Comparison of ENCODE assay signal across 15 cellular contexts in genomic region chr5:66830636-66831035, GRCh38.
DNase-seq lines count a peak whose midpoint lies in the region; ATAC-seq, FAIRE-seq and TF ChIP-seq lines count a peak whose summit lies in the region.
"Had no signal": no experiment of that assay in that cellular context is flagged by ENCODE, and none has a peak within 500 bp of the region (broad histone marks: within the 10 kb centered on the region; RNA-seq: fewer than 3 reads in every experiment).

No MANE protein-coding gene starts in this region.

- intact Hi-C loops in left ventricle myocardium inferior (cut with micrococcal nuclease) = no loop called here
- intact Hi-C loops in Right ventricle myocardium superior (cut with DNase I) = no loop called here
- intact Hi-C loops in endothelial cell of umbilical vein (cut with micrococcal nuclease) = loop anchor here (1.0 kb wide), 1 partner anchor 13 kb away; no protein-coding TSS in a partner anchor

- H3K9me3 ChIP-seq in left ventricle myocardium inferior (replicated peaks) (no peaks in the 10 kb centered on the region), endothelial cell of umbilical vein (replicated peaks; ENCODE audit: control insufficient read depth, insufficient read depth, low read length) (no peaks in the 10 kb centered on the region)
- H3K9me3 ChIP-seq in effector memory CD4-positive, alpha-beta T cell (ENCODE audit: control insufficient read depth, low read length) = no peaks in the 10 kb centered on the region
- H3K9me3 ChIP-seq: ovary, testis had no signal

- POLR2A ChIA-PET in endothelial cell of umbilical vein (lab: Charles Lee) = interaction anchor here (0.6 to 5.2 kb wide), 6 partner anchors 11 to 32 kb away, joined by 3 to 76 read pairs (median 21); no protein-coding TSS in a partner anchor

- H3K27me3 Mint-ChIP-seq in progenitor cell of endocrine pancreas = peaks cover 12% of the 10 kb centered on the region

- CTCF ChIA-PET in endothelial cell of umbilical vein (lab: Charles Lee) = interaction anchor here (0.6 to 6.7 kb wide), 12 partner anchors 11 to 524 kb away, joined by 3 to 130 read pairs (median 5); no protein-coding TSS in a partner anchor

- H3K9me3 Mint-ChIP-seq in progenitor cell of endocrine pancreas (ENCODE audit: low read depth) = no peaks in the 10 kb centered on the region

- no peak for FAIRE-seq in endothelial cell of umbilical vein (lab: Jason Lieb, UNC)

- H3K36me3 ChIP-seq in left ventricle myocardium inferior = no peaks in the 10 kb centered on the region
- no peaks in the 10 kb centered on the region for H3K36me3 ChIP-seq in endothelial cell of umbilical vein (ENCODE audit: control insufficient read depth in 2 of 2, extremely low read depth in 1 of 2, insufficient read depth in 2 of 2, low read length in 2 of 2)
- no peaks in the 10 kb centered on the region for H3K36me3 ChIP-seq in effector memory CD4-positive, alpha-beta T cell (ENCODE audit: control insufficient read depth, insufficient read depth, low read length)
- H3K36me3 ChIP-seq: ovary had no signal

- H4K20me1 ChIP-seq in endothelial cell of umbilical vein (replicated peaks; ENCODE audit: control insufficient read depth, extremely low read depth, insufficient read depth, low read length) = no peaks in the 10 kb centered on the region

- DNase-seq in left ventricle myocardium inferior = no peak
- no peak for DNase-seq in Right ventricle myocardium superior
- peak; percentile 14 for DNase-seq in RKO (ENCODE audit: low spot score)
- peak; percentile 69 for DNase-seq in endothelial cell of umbilical vein (ENCODE audit: low read depth, low spot score)
- DNase-seq in superior temporal gyrus (ENCODE audit: extremely low spot score) = peak; percentile 48
- no peak for DNase-seq in effector memory CD4-positive, alpha-beta T cell
- no peak for DNase-seq in progenitor cell of endocrine pancreas (ENCODE audit: low spot score, unreplicated experiment)
- DNase-seq: activated CD8-positive, alpha-beta memory T cell treated with anti-CD3 and anti-CD28 coated beads, Interleukin-2, amount 50 U/mL, for 48 hours; C1 segment of cervical spinal cord; foreskin fibroblast; left colon; NCI-H748 treated with DMSO at 0.1 percent for 48 hours; ovary; testis had no signal

- no peaks in the 10 kb centered on the region for H3K36me3 Mint-ChIP-seq in progenitor cell of endocrine pancreas (ENCODE audit: insufficient read depth)

- peaks cover 62% of the 10 kb centered on the region for H3K4me1 ChIP-seq in left ventricle myocardium inferior
- H3K4me1 ChIP-seq in endothelial cell of umbilical vein (ENCODE audit: control insufficient read depth, extremely low read depth, insufficient read depth, low read length) = peaks cover 22% of the 10 kb centered on the region
- peaks cover 6% of the 10 kb centered on the region for H3K4me1 ChIP-seq in effector memory CD4-positive, alpha-beta T cell (ENCODE audit: control insufficient read depth, insufficient read depth, low read length, poor library complexity, severe bottlenecking)
- H3K4me1 ChIP-seq: testis had no signal

- H3K4me3 ChIP-seq in left ventricle myocardium inferior = peak overlapping the region; percentile 69
- H3K4me3 ChIP-seq in endothelial cell of umbilical vein (replicated peaks in 1 of 3; ENCODE audit: insufficient read depth in 1 of 3, low read depth in 1 of 3, low read length in 3 of 3) = peak overlapping the region in 2 of 3 experiments; percentile 55 to 70
- no peak overlapping the region for H3K4me3 ChIP-seq in effector memory CD4-positive, alpha-beta T cell (ENCODE audit: insufficient read depth, low read depth, low read length, poor library complexity, severe bottlenecking)
- H3K4me3 ChIP-seq: ovary, testis had no signal

- BruUV-seq in endothelial cell of umbilical vein (replicated peaks; lab: Mats Ljungman, UMichigan) = no TSS peak

- ATAC-seq in Right ventricle myocardium superior (ENCODE audit: poor library complexity) (no peak), HG03045 (IDR thresholded peaks at IDR 0.05; ENCODE audit: unreplicated experiment) (no peak)
- ATAC-seq: left colon had no signal

- H3K79me2 ChIP-seq in endothelial cell of umbilical vein (ENCODE audit: control insufficient read depth, insufficient read depth, low read length) = peaks cover 33% of the 10 kb centered on the region

- peaks cover 23% of the 10 kb centered on the region for H3K4me1 Mint-ChIP-seq in progenitor cell of endocrine pancreas (ENCODE audit: low read depth)

- TF ChIP-seq POLR2A in endothelial cell of umbilical vein (IDR thresholded peaks at IDR 0.05; ENCODE audit: low read depth, low read length) = no peak

- H3K9ac ChIP-seq in endothelial cell of umbilical vein (replicated peaks; ENCODE audit: extremely low read depth, insufficient read depth, low read length) = peak overlapping the region; percentile 100

- no peak overlapping the region for H3K27ac Mint-ChIP-seq in progenitor cell of endocrine pancreas

- H3K27ac ChIP-seq in left ventricle myocardium inferior (replicated peaks) (no peak overlapping the region), endothelial cell of umbilical vein (ENCODE audit: insufficient read depth, low read depth, low read length) (peak overlapping the region; percentile 91)
- no peak overlapping the region for H3K27ac ChIP-seq in effector memory CD4-positive, alpha-beta T cell (ENCODE audit: insufficient read depth, low read length, poor library complexity, severe bottlenecking)
- H3K27ac ChIP-seq: ovary, testis had no signal

- TF ChIP-seq CTCF in left ventricle myocardium inferior (IDR thresholded peaks at IDR 0.05; ENCODE audit: borderline replicate concordance) = peak; percentile 39
- no peak for TF ChIP-seq CTCF in endothelial cell of umbilical vein (IDR thresholded peaks at IDR 0.05; ENCODE audit: extremely low read depth in 1 of 2, insufficient read depth in 1 of 2, low read depth in 1 of 2, low read length in 2 of 2)
- TF ChIP-seq CTCF in progenitor cell of endocrine pancreas (IDR thresholded peaks at IDR 0.05; ENCODE audit: unreplicated experiment) = no peak

- no peak overlapping the region for H2AFZ ChIP-seq in endothelial cell of umbilical vein (ENCODE audit: low read depth, low read length)

- dilution Hi-C loops in endothelial cell of umbilical vein (cut with MboI; ENCODE audit: extremely low pct_ligation_motif_present, low sequenced_read_pairs) = no loop called here

- H3K4me3 Mint-ChIP-seq in progenitor cell of endocrine pancreas (ENCODE audit: low read depth) = no peak overlapping the region

- no peaks in the 10 kb centered on the region for H3K9me1 ChIP-seq in endothelial cell of umbilical vein (replicated peaks; ENCODE audit: control insufficient read depth, extremely low read depth, insufficient read depth, low read length)

- peak overlapping the region; percentile 74 for H3K4me2 ChIP-seq in endothelial cell of umbilical vein (ENCODE audit: insufficient read depth, low read length)

- H3K27me3 ChIP-seq in left ventricle myocardium inferior (ENCODE audit: low read depth) (no peaks in the 10 kb centered on the region), endothelial cell of umbilical vein (ENCODE audit: control insufficient read depth in 2 of 2, insufficient read depth in 2 of 2, low read length in 2 of 2) (no peaks in the 10 kb centered on the region)
- no peaks in the 10 kb centered on the region for H3K27me3 ChIP-seq in effector memory CD4-positive, alpha-beta T cell (replicated peaks; ENCODE audit: control insufficient read depth, insufficient read depth, low read length, poor library complexity, severe bottlenecking)
- H3K27me3 ChIP-seq: ovary, testis had no signal

TF ChIP-seq in endothelial cell of umbilical vein, 7 proteins besides CTCF, POLR2A, EP300 and RAD21:
- TF ChIP-seq EZH2 (IDR thresholded peaks at IDR 0.05; ENCODE audit: borderline replicate concordance, low read depth, low read length, severe bottlenecking) (no peak), POLR2AphosphoS5 (IDR thresholded peaks at IDR 0.05; ENCODE audit: insufficient read depth, low read depth, low read length) (no peak), GATA2 (IDR thresholded peaks at IDR 0.05; ENCODE audit: insufficient read depth, insufficient read length, low read depth, low read length) (no peak), FOS (IDR thresholded peaks at IDR 0.05; ENCODE audit: borderline replicate concordance, insufficient read depth, low read length) (no peak), MYC (IDR thresholded peaks at IDR 0.05; ENCODE audit: low read depth, low read length) (no peak), JUN (IDR thresholded peaks at IDR 0.05; ENCODE audit: borderline replicate concordance, insufficient read depth, insufficient read length, low read depth) (no peak)
- TF ChIP-seq, protein P1, sequence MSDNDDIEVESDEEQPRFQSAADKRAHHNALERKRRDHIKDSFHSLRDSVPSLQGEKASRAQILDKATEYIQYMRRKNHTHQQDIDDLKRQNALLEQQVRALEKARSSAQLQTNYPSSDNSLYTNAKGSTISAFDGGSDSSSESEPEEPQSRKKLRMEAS (IDR thresholded peaks at IDR 0.05; ENCODE audit: insufficient read depth, insufficient read length) = no peak
TF ChIP-seq in endothelial cell of umbilical vein: peak in this region for 0.

Comparison
In these comparisons a context has a peak if more than half of its experiments do, and no peak if none do; other contexts are left out.
1. DNase-seq: peak in RKO (single experiment), endothelial cell of umbilical vein (single experiment) and superior temporal gyrus (single experiment); none in left ventricle myocardium inferior (single experiment), Right ventricle myocardium superior (single experiment), effector memory CD4-positive, alpha-beta T cell (0 of 3) and progenitor cell of endocrine pancreas (single experiment).